24 cellular contexts compared by ENCODE assay signal in the genomic region with DNA sequence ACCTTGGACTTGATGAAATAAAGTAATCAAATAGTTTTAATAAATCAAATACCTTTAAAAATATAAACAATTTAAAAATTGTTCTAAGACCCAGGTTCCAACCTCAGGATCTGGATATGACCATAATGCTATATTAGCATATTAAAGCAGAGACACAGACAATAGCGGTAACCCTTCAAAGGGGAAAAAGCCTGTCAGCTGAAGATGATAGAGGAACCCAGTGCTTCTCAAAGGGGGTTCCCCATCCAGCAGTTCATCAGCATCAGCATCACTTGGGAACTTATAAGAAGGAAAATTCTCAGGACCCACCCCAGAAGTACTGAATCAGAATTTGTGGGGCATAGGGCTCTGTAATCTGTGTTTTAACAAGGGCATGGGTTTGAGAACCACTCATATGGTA.
"Had no signal": no experiment of that assay in that cellular context is flagged by ENCODE, and none has a peak within 500 bp of the region (broad histone marks: within the 10 kb centered on the region; RNA-seq: fewer than 3 reads in every experiment).

No MANE protein-coding gene starts in this region.

- H3K4me3 ChIP-seq: hepatocyte, left ventricle myocardium inferior, lower lobe of right lung, right atrium auricular region, smooth muscle cell, stomach, thoracic aorta had no signal

- H3K27ac ChIP-seq: foreskin keratinocyte, hepatocyte, left ventricle myocardium inferior, lower lobe of right lung, right atrium auricular region, stomach, thoracic aorta had no signal

- H3K9me3 ChIP-seq: left ventricle myocardium inferior, lower lobe of right lung, right atrium auricular region, stomach, thoracic aorta had no signal

- ATAC-seq: foreskin keratinocyte, left cardiac atrium, lower lobe of right lung, natural killer cell had no signal

- H3K9me3 Mint-ChIP-seq: endodermal cell, memory B cell, natural killer cell, neural crest cell had no signal

- H3K36me3 Mint-ChIP-seq: memory B cell, natural killer cell had no signal

- H3K4me1 Mint-ChIP-seq: memory B cell had no signal

- H3K27me3 Mint-ChIP-seq: memory B cell, type B pancreatic cell had no signal

- DNase-seq: dermis blood vessel endothelial cell; endodermal cell; erythroblast; foreskin keratinocyte; kidney; left cardiac atrium; left ventricle myocardium inferior; lower lobe of right lung; natural killer cell; posterior cingulate gyrus; stimulated activated CD4-positive, alpha-beta T cell treated with anti-CD3 and anti-CD28 coated beads, Interleukin-2, amount 100 ng/mL, for 48 hours; stomach; substantia nigra had no signal

- H3K4me3 Mint-ChIP-seq: endodermal cell, memory B cell, mesothelial cell of epicardium, natural killer cell, neural crest cell, type B pancreatic cell had no signal

- FAIRE-seq: colon, endothelial cell of umbilical vein, kidney, urothelium cell line had no signal

- H3K36me3 ChIP-seq: left ventricle myocardium inferior, lower lobe of right lung, right atrium auricular region, stomach, thoracic aorta had no signal

- H3K27me3 ChIP-seq: foreskin keratinocyte, hepatocyte, right atrium auricular region, stomach had no signal

- H3K27ac Mint-ChIP-seq: endodermal cell, memory B cell, mesothelial cell of epicardium, type B pancreatic cell had no signal
